18 cellular contexts compared by ENCODE assay signal in genomic region chr15:63440756-63441155, GRCh38. TPM values are rescaled to one million over a fixed set of nuclear protein-coding genes. Genes with fewer than 3 reads are reported as not detected.
"Had no signal": no experiment of that assay in that cellular context is flagged by ENCODE, and none has a peak within 500 bp of the region (broad histone marks: within the 10 kb centered on the region; RNA-seq: fewer than 3 reads in every experiment).

No MANE protein-coding gene starts in this region.

- H3K27me3 ChIP-seq: ascending aorta, cardiac muscle cell, gastrocnemius medialis, heart right ventricle had no signal

- H3K27ac ChIP-seq: ascending aorta, cardiac muscle cell, epithelial cell of prostate, gastrocnemius medialis, heart right ventricle, WERI-Rb-1 had no signal

- H3K27ac Mint-ChIP-seq: natural killer cell treated with Interleukin-12 subunit alpha and Interleukin-12 subunit beta and Interleukin-15 and Interleukin-18, amount 100 ng/mL, for 72 hours; stimulated activated naive B cell treated with anti-CD40 and anti-IgM and Interleukin-4, amounts not matched to agents 10 μg/mL and 1 μg/mL and 100 μg/mL, for 72 hours; type B pancreatic cell had no signal

- H3K36me3 ChIP-seq: ascending aorta, cardiac muscle cell, gastrocnemius medialis, heart right ventricle, WERI-Rb-1 had no signal

- DNase-seq: activated CD4-positive, alpha-beta T cell treated with anti-CD3 and anti-CD28 coated beads for 48 hours; activated gamma-delta T cell; activated T-cell treated with anti-CD3 and anti-CD28 coated beads, Interleukin-2, amount 50 U/mL, for 48 hours; cortex of kidney; effector CD8-positive, alpha-beta T cell; gastrocnemius medialis; heart right ventricle; mammary epithelial cell; mucosa of descending colon; stimulated activated CD4-positive, alpha-beta T cell treated with anti-CD3 and anti-CD28 coated beads, Interleukin-2, amount 100 ng/mL, for 24 hours; stimulated activated naive B cell treated with anti-CD40 and anti-IgM and Interleukin-4, amounts not matched to agents 10 μg/mL and 1 μg/mL and 100 μg/mL, for 72 hours; WERI-Rb-1 had no signal

- H3K27me3 Mint-ChIP-seq: natural killer cell treated with Interleukin-12 subunit alpha and Interleukin-12 subunit beta and Interleukin-15 and Interleukin-18, amount 100 ng/mL, for 72 hours; stimulated activated naive B cell treated with anti-CD40 and anti-IgM and Interleukin-4, amounts not matched to agents 10 μg/mL and 1 μg/mL and 100 μg/mL, for 72 hours had no signal

- H3K4me3 Mint-ChIP-seq: natural killer cell treated with Interleukin-12 subunit alpha and Interleukin-12 subunit beta and Interleukin-15 and Interleukin-18, amount 100 ng/mL, for 72 hours; stimulated activated naive B cell treated with anti-CD40 and anti-IgM and Interleukin-4, amounts not matched to agents 10 μg/mL and 1 μg/mL and 100 μg/mL, for 72 hours; type B pancreatic cell had no signal

- H3K9me3 Mint-ChIP-seq: natural killer cell treated with Interleukin-12 subunit alpha and Interleukin-12 subunit beta and Interleukin-15 and Interleukin-18, amount 100 ng/mL, for 72 hours; stimulated activated naive B cell treated with anti-CD40 and anti-IgM and Interleukin-4, amounts not matched to agents 10 μg/mL and 1 μg/mL and 100 μg/mL, for 72 hours had no signal

- H3K4me3 ChIP-seq: ascending aorta, cardiac muscle cell, gastrocnemius medialis, heart right ventricle, mucosa of descending colon had no signal

- ATAC-seq: gastrocnemius medialis; heart right ventricle; mucosa of descending colon; natural killer cell treated with Interleukin-12 subunit alpha and Interleukin-12 subunit beta and Interleukin-15 and Interleukin-18, amount 100 ng/mL, for 72 hours; sciatic nerve; stimulated activated naive B cell treated with anti-CD40 and anti-IgM and Interleukin-4, amounts not matched to agents 10 μg/mL and 1 μg/mL and 100 μg/mL, for 72 hours had no signal

- H3K36me3 Mint-ChIP-seq: natural killer cell treated with Interleukin-12 subunit alpha and Interleukin-12 subunit beta and Interleukin-15 and Interleukin-18, amount 100 ng/mL, for 72 hours; stimulated activated naive B cell treated with anti-CD40 and anti-IgM and Interleukin-4, amounts not matched to agents 10 μg/mL and 1 μg/mL and 100 μg/mL, for 72 hours; type B pancreatic cell had no signal

RNA-seq across cellular contexts. Expression of gene CA12, which starts 59.1 kb away (rescaled TPM):
- total RNA-seq: natural killer cell treated with Interleukin-12 subunit alpha and Interleukin-12 subunit beta and Interleukin-15 and Interleukin-18, amount 100 ng/mL, for 72 hours had no signal
- polyA plus RNA-seq: cardiac muscle cell had no signal
